ENCODE assay signal across 17 cellular contexts in the genomic region with DNA sequence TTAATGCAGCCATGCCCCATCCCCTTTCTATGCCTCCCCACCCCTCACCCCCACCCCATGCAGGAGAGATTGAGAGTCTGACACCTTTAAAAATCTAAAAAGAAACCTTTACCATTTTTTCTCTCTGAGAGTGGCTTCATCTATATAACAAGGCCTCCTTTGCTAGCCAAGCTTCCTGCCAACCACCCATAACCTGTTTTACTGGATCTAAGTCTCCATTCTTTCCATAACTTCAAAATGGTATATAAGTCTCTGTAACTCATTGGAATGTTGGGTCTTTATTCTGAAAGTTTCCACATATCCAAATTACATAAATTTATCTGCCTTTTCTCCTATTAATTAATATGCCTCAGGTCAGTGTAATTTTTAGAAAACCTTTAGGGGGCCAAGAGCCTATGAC.
"Had no signal": no experiment of that assay in that cellular context is flagged by ENCODE, and none has a peak within 500 bp of the region (broad histone marks: within the 10 kb centered on the region; RNA-seq: fewer than 3 reads in every experiment).

No MANE protein-coding gene starts in this region.

- H3K27ac ChIP-seq: foreskin keratinocyte, hepatocyte, ovary, right atrium auricular region, sigmoid colon, skin epidermis, stomach, upper lobe of left lung, uterus had no signal

- H3K36me3 ChIP-seq: ovary, right atrium auricular region, sigmoid colon, stomach, upper lobe of left lung, uterus had no signal

- H3K9me3 ChIP-seq: ovary, sigmoid colon, upper lobe of left lung, uterus had no signal

- DNase-seq: effector memory CD8-positive, alpha-beta T cell; erythroblast; foreskin keratinocyte; head of caudate nucleus; kidney glomerular epithelial cell; natural killer cell; ovary; sigmoid colon; stimulated activated naive CD4-positive, alpha-beta T cell; stomach; upper lobe of left lung; uterus had no signal

- H3K4me1 ChIP-seq: foreskin keratinocyte, right atrium auricular region, sigmoid colon, stomach, upper lobe of left lung, uterus had no signal

- H3K27me3 ChIP-seq: foreskin keratinocyte, hepatocyte, ovary, right atrium auricular region, sigmoid colon, stomach, upper lobe of left lung, uterus had no signal

- FAIRE-seq: colon, islet of Langerhans had no signal

- H3K79me2 ChIP-seq: hepatocyte had no signal

- H2AFZ ChIP-seq: hepatocyte had no signal

- H3K4me2 ChIP-seq: hepatocyte had no signal

- H3K4me3 ChIP-seq: hepatocyte, ovary, right atrium auricular region, sigmoid colon, skin epidermis, stomach, upper lobe of left lung, uterus had no signal
